9 cellular contexts compared by ENCODE assay signal in genomic region chr16:69823831-69824563, GRCh38.
A peak's percentile ranks its signal among the peaks of the same experiment; 100 is the strongest.
DNase-seq lines count a peak whose midpoint lies in the region; ATAC-seq and TF ChIP-seq lines count a peak whose summit lies in the region.
"Had no signal": no experiment of that assay in that cellular context is flagged by ENCODE, and none has a peak within 500 bp of the region (broad histone marks: within the 10 kb centered on the region; RNA-seq: fewer than 3 reads in every experiment).

No MANE protein-coding gene starts in this region.

- WGBS in sigmoid colon, 2 donors = 56 to 66% methylated on average over 10 of the region's 10 CpGs

- TF ChIP-seq EP300 in sigmoid colon (IDR thresholded peaks at IDR 0.05) = no peak

- H3K36me3 Mint-ChIP-seq in endothelial cell (ENCODE audit: low read depth, unreplicated experiment) = peaks cover 8% of the 10 kb centered on the region

- H3K27me3 Mint-ChIP-seq in endothelial cell (ENCODE audit: unreplicated experiment) = peaks cover 1% of the 10 kb centered on the region
- H3K27me3 Mint-ChIP-seq: activated CD8-positive, alpha-beta memory T cell treated with anti-CD3 and anti-CD28 coated beads, Interleukin-2, amount 10 ng/mL, durations not matched to agents 7 days and 5 days had no signal

- peak overlapping the region; percentile 61 for H3K27ac Mint-ChIP-seq in endothelial cell (ENCODE audit: unreplicated experiment)
- H3K27ac Mint-ChIP-seq: activated CD8-positive, alpha-beta memory T cell treated with anti-CD3 and anti-CD28 coated beads, Interleukin-2, amount 10 ng/mL, durations not matched to agents 7 days and 5 days had no signal

- ATAC-seq in GM19035 (IDR thresholded peaks at IDR 0.05; ENCODE audit: unreplicated experiment) = peak; percentile 86
- ATAC-seq in HG02938 (IDR thresholded peaks at IDR 0.05; ENCODE audit: unreplicated experiment) = peak; percentile 67
- ATAC-seq in HG03025 (IDR thresholded peaks at IDR 0.05; ENCODE audit: low FRiP score, unreplicated experiment) = no peak
- ATAC-seq: activated CD8-positive, alpha-beta memory T cell treated with anti-CD3 and anti-CD28 coated beads, Interleukin-2, amount 10 ng/mL, durations not matched to agents 7 days and 5 days had no signal

- TF ChIP-seq POLR2A in sigmoid colon (IDR thresholded peaks at IDR 0.05) = no peak

- peaks cover 0 to 6% (median 0%) of the 10 kb centered on the region in 4 donors for H3K4me1 ChIP-seq in sigmoid colon

- DNase-seq in endothelial cell (ENCODE audit: low spot score) = peak; percentile 9
- peak; percentile 85 for DNase-seq in sigmoid colon
- no peak for DNase-seq in HT-29 (ENCODE audit: low spot score)
- DNase-seq in NCI-H345 treated with DMSO at 0.1 percent for 48 hours (lab: John Stamatoyannopoulos, UW; ENCODE audit: unreplicated experiment) = no peak
- DNase-seq in NCI-H146 treated with DMSO at 0.1 percent for 48 hours (lab: John Stamatoyannopoulos, UW; ENCODE audit: unreplicated experiment) = no peak
- DNase-seq: activated CD8-positive, alpha-beta memory T cell treated with anti-CD3 and anti-CD28 coated beads, Interleukin-2, amount 10 ng/mL, durations not matched to agents 7 days and 5 days had no signal

- peak overlapping the region; percentile 40 to 64 (median 58) for H3K27ac ChIP-seq in sigmoid colon

- intact Hi-C loops in sigmoid colon (cut with DNase I) = no loop called here

- H3K27me3 ChIP-seq in sigmoid colon = no peaks in the 10 kb centered on the region

- no peak overlapping the region for H3K4me3 Mint-ChIP-seq in endothelial cell (ENCODE audit: unreplicated experiment)
- H3K4me3 Mint-ChIP-seq: activated CD8-positive, alpha-beta memory T cell treated with anti-CD3 and anti-CD28 coated beads, Interleukin-2, amount 10 ng/mL, durations not matched to agents 7 days and 5 days had no signal

- no peaks in the 10 kb centered on the region for H3K36me3 ChIP-seq in sigmoid colon

- peaks cover 12% of the 10 kb centered on the region for H3K4me1 Mint-ChIP-seq in endothelial cell (ENCODE audit: unreplicated experiment)

- H3K9me3 ChIP-seq in sigmoid colon = no peaks in the 10 kb centered on the region

- no peak overlapping the region for H3K4me3 ChIP-seq in sigmoid colon

- no peak for TF ChIP-seq CTCF in endothelial cell (IDR thresholded peaks at IDR 0.05; ENCODE audit: unreplicated experiment)
- TF ChIP-seq CTCF in sigmoid colon (IDR thresholded peaks at IDR 0.05) = no peak

- H3K9me3 Mint-ChIP-seq in endothelial cell (ENCODE audit: unreplicated experiment) = no peaks in the 10 kb centered on the region

Comparison
In these comparisons a context has a peak if more than half of its experiments do, and no peak if none do; other contexts are left out.
1. DNase-seq: peak in endothelial cell (single experiment) and sigmoid colon (single experiment); none in HT-29 (single experiment), NCI-H345 treated with DMSO at 0.1 percent for 48 hours (single experiment) and NCI-H146 treated with DMSO at 0.1 percent for 48 hours (single experiment).